ENCODE assay signal across 11 cellular contexts in the genomic region with DNA sequence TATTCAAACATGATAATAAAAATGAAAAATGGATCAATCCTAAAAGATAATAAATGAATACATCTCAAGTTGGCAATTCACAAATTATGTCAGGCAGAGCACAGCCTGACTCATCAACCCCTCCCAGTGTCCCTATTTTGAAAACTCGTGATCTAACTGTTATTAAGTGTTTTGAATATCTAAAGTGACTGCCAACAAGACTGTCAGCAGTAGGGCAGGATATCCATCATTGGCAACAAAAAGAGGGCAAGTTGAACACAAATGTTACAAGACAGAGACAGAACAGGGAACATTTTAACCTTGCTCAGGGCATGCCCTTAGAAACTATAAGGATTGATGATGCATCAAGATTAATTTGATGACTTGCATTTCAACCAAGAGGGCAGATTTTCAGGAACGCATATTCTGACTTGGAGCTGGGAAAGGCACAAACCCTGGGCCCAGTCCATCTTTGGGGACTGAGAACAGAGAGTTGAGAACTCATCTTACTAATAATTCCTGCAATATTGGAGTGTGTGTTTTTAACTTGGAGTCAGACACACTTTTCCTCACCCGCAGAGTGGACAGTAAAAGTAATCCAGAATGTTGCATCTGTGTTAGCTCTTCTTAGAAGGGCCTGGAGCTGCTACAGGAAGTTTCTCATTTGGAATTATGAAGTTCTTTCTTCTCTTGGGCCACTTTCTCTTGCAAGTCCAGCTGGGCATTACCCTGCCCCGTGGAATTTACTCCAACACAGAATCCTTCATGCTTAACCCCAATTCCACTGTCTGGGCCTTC.
DNase-seq lines count a peak whose midpoint lies in the region; ATAC-seq and TF ChIP-seq lines count a peak whose summit lies in the region.
"Had no signal": no experiment of that assay in that cellular context is flagged by ENCODE, and none has a peak within 500 bp of the region (broad histone marks: within the 10 kb centered on the region; RNA-seq: fewer than 3 reads in every experiment).

No MANE protein-coding gene starts in this region.

- intact Hi-C loops in gastrocnemius medialis (cut with DNase I; ENCODE audit: low total_unique reads): no loop called here
- intact Hi-C loops in mucosa of descending colon (cut with DNase I, micrococcal nuclease): no loop called here
- intact Hi-C loops in activated T-helper 2 cell treated with anti-CD3 and anti-CD28 coated beads, Interferon-gamma antibody, Interleukin-2, Interleukin-4, amounts not matched to agents 10 μg/mL and 5 μg/mL and 100 μg/mL, durations not matched to agents 14 hours and 24 hours and 36 hours (cut with micrococcal nuclease): no loop called here

- no peaks in the 10 kb centered on the region for H3K36me3 Mint-ChIP-seq in activated T-helper 2 cell treated with anti-CD3 and anti-CD28 coated beads, Interferon-gamma antibody, Interleukin-2, Interleukin-4, amounts not matched to agents 10 μg/mL and 5 μg/mL and 100 μg/mL, durations not matched to agents 14 hours and 24 hours and 36 hours (ENCODE audit: low read depth)

- H3K27me3 Mint-ChIP-seq in activated T-helper 2 cell treated with anti-CD3 and anti-CD28 coated beads, Interferon-gamma antibody, Interleukin-2, Interleukin-4, amounts not matched to agents 10 μg/mL and 5 μg/mL and 100 μg/mL, durations not matched to agents 14 hours and 24 hours and 36 hours (ENCODE audit: low read depth): no peaks in the 10 kb centered on the region
- H3K27me3 Mint-ChIP-seq: activated naive CD4-positive, alpha-beta T cell treated with anti-CD3 and anti-CD28 coated beads, Interleukin-2, amount 10 ng/mL, durations not matched to agents 7 days and 5 days; B cell had no signal

- H3K36me3 ChIP-seq in gastroesophageal sphincter (no peaks in the 10 kb centered on the region), gastrocnemius medialis (no peaks in the 10 kb centered on the region), mucosa of descending colon (ENCODE audit: low read depth) (no peaks in the 10 kb centered on the region)

- ATAC-seq in gastroesophageal sphincter (peak; percentile 90), gastrocnemius medialis (peak; percentile 90 to 95), mucosa of descending colon (no peak), HG02763 (IDR thresholded peaks at IDR 0.05; ENCODE audit: unreplicated experiment) (no peak)

- no peaks in the 10 kb centered on the region for H3K9me3 Mint-ChIP-seq in activated T-helper 2 cell treated with anti-CD3 and anti-CD28 coated beads, Interferon-gamma antibody, Interleukin-2, Interleukin-4, amounts not matched to agents 10 μg/mL and 5 μg/mL and 100 μg/mL, durations not matched to agents 14 hours and 24 hours and 36 hours

- H3K4me1 Mint-ChIP-seq in activated T-helper 2 cell treated with anti-CD3 and anti-CD28 coated beads, Interferon-gamma antibody, Interleukin-2, Interleukin-4, amounts not matched to agents 10 μg/mL and 5 μg/mL and 100 μg/mL, durations not matched to agents 14 hours and 24 hours and 36 hours (ENCODE audit: low read depth): no peaks in the 10 kb centered on the region
- H3K4me1 Mint-ChIP-seq: activated naive CD4-positive, alpha-beta T cell treated with anti-CD3 and anti-CD28 coated beads, Interleukin-2, amount 10 ng/mL, durations not matched to agents 7 days and 5 days; B cell had no signal

- TF ChIP-seq EP300 in gastroesophageal sphincter (IDR thresholded peaks at IDR 0.05): no peak

- no peak for TF ChIP-seq CTCF in gastroesophageal sphincter (IDR thresholded peaks at IDR 0.05)
- no peak for TF ChIP-seq CTCF in gastrocnemius medialis (IDR thresholded peaks at IDR 0.05 in 4 of 5, conservative IDR thresholded peaks at IDR 0.05 in 1 of 5)
- no peak for TF ChIP-seq CTCF in mucosa of descending colon (IDR thresholded peaks at IDR 0.05)

- in situ Hi-C loops in gastrocnemius medialis (cut with MboI; ENCODE audit: low sequenced_read_pairs in 4 of 4): no loop called here

- H3K4me3 Mint-ChIP-seq in activated T-helper 2 cell treated with anti-CD3 and anti-CD28 coated beads, Interferon-gamma antibody, Interleukin-2, Interleukin-4, amounts not matched to agents 10 μg/mL and 5 μg/mL and 100 μg/mL, durations not matched to agents 14 hours and 24 hours and 36 hours (ENCODE audit: low read depth): no peak overlapping the region
- H3K4me3 Mint-ChIP-seq: activated naive CD4-positive, alpha-beta T cell treated with anti-CD3 and anti-CD28 coated beads, Interleukin-2, amount 10 ng/mL, durations not matched to agents 7 days and 5 days; B cell had no signal

- H3K27ac Mint-ChIP-seq in activated T-helper 2 cell treated with anti-CD3 and anti-CD28 coated beads, Interferon-gamma antibody, Interleukin-2, Interleukin-4, amounts not matched to agents 10 μg/mL and 5 μg/mL and 100 μg/mL, durations not matched to agents 14 hours and 24 hours and 36 hours: no peak overlapping the region
- H3K27ac Mint-ChIP-seq: activated naive CD4-positive, alpha-beta T cell treated with anti-CD3 and anti-CD28 coated beads, Interleukin-2, amount 10 ng/mL, durations not matched to agents 7 days and 5 days; B cell had no signal

- WGBS in gastroesophageal sphincter (ENCODE audit: low coverage in 1 of 2), 2 donors: 10 to 21% methylated on average over 3 of the region's 4 CpGs

- H3K9me3 ChIP-seq in gastroesophageal sphincter: no peaks in the 10 kb centered on the region
- H3K9me3 ChIP-seq in gastrocnemius medialis: no peaks in the 10 kb centered on the region
- peaks cover 9% of the 10 kb centered on the region for H3K9me3 ChIP-seq in mucosa of descending colon

- H3K27ac ChIP-seq in gastroesophageal sphincter (peak overlapping the region; percentile 72 to 78 (median 74)), gastrocnemius medialis (peak overlapping the region; percentile 17 to 56 (median 37))

- H3K4me3 ChIP-seq in gastroesophageal sphincter (no peak overlapping the region), gastrocnemius medialis (no peak overlapping the region), mucosa of descending colon (no peak overlapping the region)

- H3K27me3 ChIP-seq in gastroesophageal sphincter (no peaks in the 10 kb centered on the region), gastrocnemius medialis (no peaks in the 10 kb centered on the region)

- DNase-seq in EL (peak; percentile 19), astrocyte of the hippocampus (ENCODE audit: low read depth, low spot score) (peak; percentile 5), gastrocnemius medialis (peak; percentile 14 to 18), mucosa of descending colon (no peak)
- no peak for DNase-seq in activated T-helper 2 cell treated with anti-CD3 and anti-CD28 coated beads, Interferon-gamma antibody, Interleukin-2, Interleukin-4, amounts not matched to agents 10 μg/mL and 5 μg/mL and 100 μg/mL, durations not matched to agents 14 hours and 24 hours and 36 hours (ENCODE audit: low spot score)
- no peak for DNase-seq in NK-92 treated with Interleukin-12 subunit alpha and Interleukin-12 subunit beta, amount 100 ng/mL, for 24 hours (lab: John Stamatoyannopoulos, UW)
- DNase-seq: activated naive CD4-positive, alpha-beta T cell treated with anti-CD3 and anti-CD28 coated beads, Interleukin-2, amount 10 ng/mL, durations not matched to agents 7 days and 5 days; SHP77 treated with DMSO at 0.1 percent for 48 hours had no signal

- peaks cover 14 to 54% (median 15%) of the 10 kb centered on the region in 3 donors for H3K4me1 ChIP-seq in gastroesophageal sphincter
- peaks cover 10% of the 10 kb centered on the region in 2 donors for H3K4me1 ChIP-seq in gastrocnemius medialis
- H3K4me1 ChIP-seq in mucosa of descending colon (ENCODE audit: low read depth): no peaks in the 10 kb centered on the region

- TF ChIP-seq POLR2A in gastroesophageal sphincter (IDR thresholded peaks at IDR 0.05) (no peak), gastrocnemius medialis (IDR thresholded peaks at IDR 0.05) (no peak)

Comparison
In these comparisons a context has a peak if more than half of its experiments do, and no peak if none do; other contexts are left out.
1. DNase-seq: peak in EL (single experiment), astrocyte of the hippocampus (single experiment) and gastrocnemius medialis (2 of 2); none in mucosa of descending colon (0 of 3), activated T-helper 2 cell treated with anti-CD3 and anti-CD28 coated beads, Interferon-gamma antibody, Interleukin-2, Interleukin-4, amounts not matched to agents 10 μg/mL and 5 μg/mL and 100 μg/mL, durations not matched to agents 14 hours and 24 hours and 36 hours (single experiment) and NK-92 treated with Interleukin-12 subunit alpha and Interleukin-12 subunit beta, amount 100 ng/mL, for 24 hours (single experiment).
2. ATAC-seq: peak in gastroesophageal sphincter (single experiment) and gastrocnemius medialis (2 of 2); none in mucosa of descending colon (single experiment) and HG02763 (single experiment).